17 cellular contexts compared by ENCODE assay signal in the genomic region with DNA sequence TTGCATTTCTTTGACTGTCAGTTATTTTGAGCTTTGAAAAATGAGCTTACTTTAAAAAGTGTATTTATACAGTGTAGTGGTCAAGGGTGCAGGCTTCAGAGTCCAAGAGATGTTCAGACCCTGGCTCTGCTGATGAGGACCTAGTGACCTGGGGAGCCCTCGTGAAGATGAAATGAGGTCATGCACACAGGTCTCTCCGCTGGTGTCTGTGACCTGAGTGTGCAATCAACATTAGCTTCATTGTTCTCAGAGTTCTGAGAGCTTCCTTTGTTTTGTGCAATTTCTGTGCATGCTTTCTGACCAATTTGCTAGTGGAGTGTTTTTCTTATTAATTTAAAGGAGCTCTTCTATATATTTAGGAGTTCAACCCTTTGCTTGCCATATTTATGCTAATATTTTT.
DNase-seq lines count a peak whose midpoint lies in the region; FAIRE-seq and TF ChIP-seq lines count a peak whose summit lies in the region.
"Had no signal": no experiment of that assay in that cellular context is flagged by ENCODE, and none has a peak within 500 bp of the region (broad histone marks: within the 10 kb centered on the region; RNA-seq: fewer than 3 reads in every experiment).

No MANE protein-coding gene starts in this region.

- H3K4me1 ChIP-seq in kidney (ENCODE audit: control insufficient read depth in 1 of 2, insufficient read depth in 1 of 2, low read depth in 1 of 2, low read length in 2 of 2) = no peaks in the 10 kb centered on the region
- H3K4me1 ChIP-seq: HAP-1 had no signal

- no peak overlapping the region for H3K27ac ChIP-seq in kidney (ENCODE audit: low read depth in 2 of 2, low read length in 2 of 2)
- H3K27ac ChIP-seq: C4-2B, SK-N-MC had no signal

- intact Hi-C loops in kidney (cut with DNase I) = no loop called here

- FAIRE-seq in kidney (lab: Jason Lieb, UNC) = no peak

- TF ChIP-seq CTCF in kidney (IDR thresholded peaks at IDR 0.05; ENCODE audit: borderline replicate concordance, extremely low read depth, insufficient read depth) = no peak

- no peak overlapping the region for H3K9ac ChIP-seq in kidney (ENCODE audit: low read length in 2 of 2)

- H3K36me3 ChIP-seq in kidney (ENCODE audit: control insufficient read depth in 1 of 2, insufficient read depth in 2 of 2, low read length in 2 of 2) = no peaks in the 10 kb centered on the region
- H3K36me3 ChIP-seq: HAP-1 had no signal

- DNase-seq in NCI-H345 treated with DMSO at 0.1 percent for 48 hours (lab: John Stamatoyannopoulos, UW; ENCODE audit: unreplicated experiment) = peak; percentile 5
- DNase-seq in NCI-H345 (lab: John Stamatoyannopoulos, UW) = no peak
- peak; percentile 34 to 90 (median 74) for DNase-seq in NCI-H1417 (lab: John Stamatoyannopoulos, UW)
- peak; percentile 62 for DNase-seq in NCI-H748 treated with DMSO at 0.1 percent for 48 hours (lab: John Stamatoyannopoulos, UW)
- DNase-seq in retina = peak; percentile 39
- DNase-seq in Ammon's horn (ENCODE audit: low spot score) = no peak
- no peak for DNase-seq in kidney
- DNase-seq: COR-L47, KBM-7, MV-4-11, NCI-H1930, NCI-H446, T-cell, T-helper 9 cell had no signal

- H3K9me3 ChIP-seq in kidney (ENCODE audit: control insufficient read depth in 1 of 2, low read length in 2 of 2) = no peaks in the 10 kb centered on the region
- H3K9me3 ChIP-seq: HAP-1 had no signal

- H3K4me3 ChIP-seq in kidney (ENCODE audit: low read length in 2 of 2) = no peak overlapping the region
- H3K4me3 ChIP-seq: HAP-1, SK-N-MC had no signal

Comparison
In these comparisons a context has a peak if more than half of its experiments do, and no peak if none do; other contexts are left out.
1. DNase-seq: peak in NCI-H345 treated with DMSO at 0.1 percent for 48 hours (single experiment), NCI-H1417 (3 of 3), NCI-H748 treated with DMSO at 0.1 percent for 48 hours (single experiment) and retina (single experiment); none in NCI-H345 (single experiment), Ammon's horn (single experiment) and kidney (single experiment).